9 cellular contexts compared by ENCODE assay signal in genomic region chr1:183281039-183281438, GRCh38.
DNase-seq lines count a peak whose midpoint lies in the region; ATAC-seq and TF ChIP-seq lines count a peak whose summit lies in the region.
"Had no signal": no experiment of that assay in that cellular context is flagged by ENCODE, and none has a peak within 500 bp of the region (broad histone marks: within the 10 kb centered on the region; RNA-seq: fewer than 3 reads in every experiment).

No MANE protein-coding gene starts in this region.

- H3K27me3 ChIP-seq in ACC112 (ENCODE audit: insufficient read depth, low read length), result no peaks in the 10 kb centered on the region
- H3K27me3 ChIP-seq: SJSA1 had no signal

- TF ChIP-seq POLR2A in NB4 (IDR thresholded peaks at IDR 0.05; ENCODE audit: extremely low read depth, insufficient read length), result no peak

- H3K4me1 ChIP-seq in ACC112 (ENCODE audit: control insufficient read depth, insufficient read depth, low read length, unreplicated experiment), result peaks cover 47% of the 10 kb centered on the region

- TF ChIP-seq CTCF in NB4 (IDR thresholded peaks at IDR 0.05; ENCODE audit: low read depth, low read length) (peak; percentile 59), cardiac fibroblast (IDR thresholded peaks at IDR 0.05; ENCODE audit: low read depth, low read length) (no peak)

- H3K36me3 ChIP-seq in ACC112 (ENCODE audit: insufficient read depth, low read length), result no peaks in the 10 kb centered on the region
- H3K36me3 ChIP-seq: SJSA1 had no signal

- no peak overlapping the region for H3K4me3 ChIP-seq in ACC112 (ENCODE audit: low read depth, low read length)
- no peak overlapping the region for H3K4me3 ChIP-seq in NB4 (ENCODE audit: low read depth, low read length)
- no peak overlapping the region for H3K4me3 ChIP-seq in cardiac fibroblast (replicated peaks in 1 of 2; ENCODE audit: low read depth in 2 of 2, low read length in 2 of 2)
- H3K4me3 ChIP-seq: SJSA1 had no signal

- H3K79me2 ChIP-seq in ACC112 (ENCODE audit: control insufficient read depth, insufficient read depth, low read length, unreplicated experiment), result no peaks in the 10 kb centered on the region

- ATAC-seq in GM21576 (IDR thresholded peaks at IDR 0.05; ENCODE audit: unreplicated experiment), result no peak

- peak overlapping the region; percentile 97 for H3K27ac ChIP-seq in ACC112 (ENCODE audit: low read depth, low read length)

- no peak overlapping the region for H2AFZ ChIP-seq in ACC112 (ENCODE audit: low read length, unreplicated experiment)

- peak; percentile 90 for DNase-seq in NB4 (ENCODE audit: low read depth)
- DNase-seq in cardiac fibroblast (ENCODE audit: low read depth in 2 of 2), result peak; percentile 90 to 97
- DNase-seq in lung microvascular endothelial cell (ENCODE audit: low read depth in 2 of 2), result peak; percentile 29 to 48
- DNase-seq in activated CD4-positive, alpha-beta T cell treated with anti-CD3 and anti-CD28 coated beads, Interleukin-2, amount 50 U/mL, for 48 hours, result no peak
- DNase-seq in DMS153 treated with DMSO at 0.1 percent for 48 hours (lab: John Stamatoyannopoulos, UW; ENCODE audit: unreplicated experiment), result no peak
- DNase-seq in T-helper 2 cell, result no peak

Comparison
In these comparisons a context has a peak if more than half of its experiments do, and no peak if none do; other contexts are left out.
1. DNase-seq: peak in NB4 (single experiment), cardiac fibroblast (2 of 2) and lung microvascular endothelial cell (2 of 2); none in activated CD4-positive, alpha-beta T cell treated with anti-CD3 and anti-CD28 coated beads, Interleukin-2, amount 50 U/mL, for 48 hours (0 of 2), DMS153 treated with DMSO at 0.1 percent for 48 hours (single experiment) and T-helper 2 cell (0 of 5).